ENCODE assay signal across 8 cellular contexts in the genomic region with DNA sequence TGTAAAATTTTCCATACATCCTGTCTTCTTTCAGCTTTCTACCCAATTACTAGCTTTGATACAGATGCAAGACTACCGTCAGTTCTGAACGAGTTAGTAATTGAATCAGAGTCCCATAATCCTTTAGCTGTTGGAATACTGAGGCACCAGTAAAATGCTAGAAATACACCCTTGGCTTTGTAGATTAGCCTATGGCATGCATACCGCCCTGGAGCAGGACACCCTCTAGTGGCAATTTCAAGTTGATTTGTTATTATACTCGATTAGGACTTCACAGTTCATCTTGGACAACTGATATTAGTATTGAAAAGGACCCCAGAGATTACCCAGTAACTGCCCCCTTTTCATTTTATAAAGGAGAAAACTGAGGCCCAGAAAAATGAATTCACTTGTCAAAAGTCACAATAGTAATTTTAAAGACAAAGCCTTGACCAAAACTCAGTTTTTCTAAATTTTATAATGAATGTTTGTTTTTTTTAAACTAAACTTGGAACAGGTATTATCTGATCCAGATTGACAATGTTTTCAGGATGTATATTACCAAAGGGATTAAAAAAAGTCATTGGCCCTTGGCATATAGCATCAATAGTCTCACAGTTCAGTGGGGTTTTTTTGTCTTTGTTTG. TPM values are rescaled to one million over a fixed set of nuclear protein-coding genes. Genes with fewer than 3 reads are reported as not detected.
DNase-seq lines count a peak whose midpoint lies in the region; ATAC-seq and TF ChIP-seq lines count a peak whose summit lies in the region.

No MANE protein-coding gene starts in this region.

- H3K4me3 ChIP-seq in GM12865 (ENCODE audit: low read depth, low read length) (no peak overlapping the region), prostate gland (no peak overlapping the region)

- H3K36me3 ChIP-seq in prostate gland = no peaks in the 10 kb centered on the region

- no peak for TF ChIP-seq POLR2A in prostate gland (IDR thresholded peaks at IDR 0.05)

- H3K9me3 ChIP-seq in prostate gland = no peaks in the 10 kb centered on the region

- peak; percentile 65 for DNase-seq in A172 (ENCODE audit: low spot score)
- peak; percentile 80 for DNase-seq in GM12865 (ENCODE audit: low read depth)
- peak; percentile 48 for DNase-seq in NOMO-1 treated with DMSO at 0.1 percent for 48 hours (lab: John Stamatoyannopoulos, UW; ENCODE audit: unreplicated experiment)
- DNase-seq in activated gamma-delta T cell treated with anti-CD3 and anti-CD28 coated beads, Interleukin-2, amount 50 U/mL, for 16 hours (ENCODE audit: low read depth) = peak; percentile 12
- peak; percentile 52 for DNase-seq in glomerular endothelial cell (ENCODE audit: extremely low read depth, low read depth, low spot score)
- DNase-seq in prostate gland (ENCODE audit: low spot score) = peak; percentile 45

- WGBS in prostate gland = 24% methylated on average over 4 of the region's 4 CpGs

- H3K4me1 ChIP-seq in prostate gland (replicated peaks) = no peaks in the 10 kb centered on the region

- H3K27me3 ChIP-seq in prostate gland (replicated peaks; ENCODE audit: insufficient read depth) = no peaks in the 10 kb centered on the region

- H3K27ac ChIP-seq in prostate gland = no peak overlapping the region

- TF ChIP-seq CTCF in GM12865 (IDR thresholded peaks at IDR 0.05; ENCODE audit: insufficient read depth, low read depth, low read length, missing control alignments) (peak; percentile 62), prostate gland (IDR thresholded peaks at IDR 0.05) (peak in 3 of 4 experiments; percentile 57 to 66 (median 58))

- ATAC-seq in HG03442 (IDR thresholded peaks at IDR 0.05; ENCODE audit: unreplicated experiment) (peak; percentile 54), GM19023 (IDR thresholded peaks at IDR 0.05; ENCODE audit: unreplicated experiment) (no peak)

- intact Hi-C loops in prostate gland (cut with DNase I) = loop anchor here (1.0 to 5.0 kb wide), 2 partner anchors 73 to 165 kb away; a partner anchor contains a TSS

RNA-seq across cellular contexts. Expression of a gene that starts 46.1 kb away (rescaled TPM):
- total RNA-seq in A172 (2014; rRNA removed; shearing (Covaris generic)) = 10.0 and 10.1 TPM in 2 replicates
- total RNA-seq in glomerular endothelial cell (32.4 and 36.2 TPM in 2 replicates), prostate gland (1 to 10 TPM in 1 of 2 donors, not detected in 1; 3.3 TPM)

Comparison
In these comparisons a context has a peak if more than half of its experiments do, and no peak if none do; other contexts are left out.
1. DNase-seq: peak in every context shown above with its lines; median percentile 80 in GM12865; 65 in A172; 52 in glomerular endothelial cell; 48 in NOMO-1 treated with DMSO at 0.1 percent for 48 hours; 45 in prostate gland; 12 in activated gamma-delta T cell treated with anti-CD3 and anti-CD28 coated beads, Interleukin-2, amount 50 U/mL, for 16 hours.